ENCODE assay signal across 27 cellular contexts in genomic region chr20:51118216-51118615, GRCh38.
DNase-seq lines count a peak whose midpoint lies in the region; ATAC-seq, FAIRE-seq and TF ChIP-seq lines count a peak whose summit lies in the region.
"Had no signal": no experiment of that assay in that cellular context is flagged by ENCODE, and none has a peak within 500 bp of the region (broad histone marks: within the 10 kb centered on the region; RNA-seq: fewer than 3 reads in every experiment).

No MANE protein-coding gene starts in this region.

- peaks cover 2 to 7% of the 10 kb centered on the region in 2 donors for H3K4me1 ChIP-seq in esophagus (ENCODE audit: control insufficient read depth in 2 of 2, insufficient read depth in 2 of 2, low read length in 1 of 2)
- H3K4me1 ChIP-seq in mucosa of descending colon (ENCODE audit: low read depth): no peaks in the 10 kb centered on the region
- no peaks in the 10 kb centered on the region for H3K4me1 ChIP-seq in Caco-2
- H3K4me1 ChIP-seq: SJCRH30 had no signal

- CTCF ChIA-PET in Caco-2 (lab: Charles Lee): no interaction called here

- peak overlapping the region; percentile 37 to 57 for H3K27ac ChIP-seq in esophagus (ENCODE audit: low read depth in 2 of 2, low read length in 1 of 2)
- H3K27ac ChIP-seq: PC-9, SJCRH30 had no signal

- no peaks in the 10 kb centered on the region for H3K9me3 ChIP-seq in esophagus (ENCODE audit: control insufficient read depth in 2 of 2, insufficient read depth in 1 of 2, low read depth in 1 of 2, low read length in 1 of 2)
- no peaks in the 10 kb centered on the region for H3K9me3 ChIP-seq in mucosa of descending colon
- H3K9me3 ChIP-seq in Caco-2: no peaks in the 10 kb centered on the region
- H3K9me3 ChIP-seq: SJCRH30 had no signal

- ATAC-seq in mucosa of descending colon: peak; percentile 13
- ATAC-seq in activated CD4-positive, CD25-positive, alpha-beta regulatory T cell treated with anti-CD3 and anti-CD28 coated beads, Interleukin-2, amount 50 U/mL, for 24 hours: no peak
- ATAC-seq: HepG2, K562, Right ventricle myocardium inferior, SK-N-SH treated with all-trans-retinoic acid at 6 μM for 48 hours had no signal

- DNase-seq in HTR-8/SVneo (ENCODE audit: insufficient read length, low spot score): no peak
- no peak for DNase-seq in mucosa of descending colon
- no peak for DNase-seq in type B pancreatic cell (ENCODE audit: extremely low spot score, unreplicated experiment)
- DNase-seq in Caco-2: no peak
- no peak for DNase-seq in T-helper 2 cell treated with Interferon-gamma antibody and Interleukin-4, amounts not matched to agents 5 μg/mL and 100 μg/mL, for 36 hours (ENCODE audit: low spot score)
- DNase-seq in middle frontal gyrus (ENCODE audit: extremely low spot score, low spot score): no peak
- DNase-seq: ACHN, DMS153, DND-41, H7, HFFc6, Kasumi-1, NCI-H1092 treated with DMSO at 0.1 percent for 48 hours, NCI-H1436 treated with DMSO at 0.1 percent for 48 hours, NCI-H1930, NCI-H2107, NCI-H446, NCI-H524 treated with DMSO at 0.1 percent for 48 hours, PC-9, SJCRH30 had no signal

- H3K27me3 ChIP-seq in esophagus (ENCODE audit: control insufficient read depth in 1 of 2, insufficient read depth in 2 of 2, low read length in 2 of 2) (no peaks in the 10 kb centered on the region), Caco-2 (replicated peaks; ENCODE audit: control insufficient read depth, insufficient read depth, low read length) (no peaks in the 10 kb centered on the region; the same call in 1 of the 2 replicates)

- POLR2A ChIA-PET in Caco-2 (lab: Charles Lee): no interaction called here

- H3K36me3 Mint-ChIP-seq in type B pancreatic cell (no peaks in the 10 kb centered on the region), Caco-2 (ENCODE audit: insufficient read depth, unreplicated experiment) (no peaks in the 10 kb centered on the region)
- no peaks in the 10 kb centered on the region for H3K36me3 Mint-ChIP-seq in T-helper 2 cell treated with Interferon-gamma antibody and Interleukin-4, amounts not matched to agents 5 μg/mL and 100 μg/mL, for 36 hours (ENCODE audit: low read depth)

- peak overlapping the region; percentile 99 for H3K27ac Mint-ChIP-seq in type B pancreatic cell
- no peak overlapping the region for H3K27ac Mint-ChIP-seq in Caco-2 (ENCODE audit: unreplicated experiment)
- no peak overlapping the region for H3K27ac Mint-ChIP-seq in T-helper 2 cell treated with Interferon-gamma antibody and Interleukin-4, amounts not matched to agents 5 μg/mL and 100 μg/mL, for 36 hours
- H3K27ac Mint-ChIP-seq: HFFc6 had no signal

- no peak overlapping the region for H3K4me3 Mint-ChIP-seq in type B pancreatic cell
- no peak overlapping the region for H3K4me3 Mint-ChIP-seq in Caco-2 (ENCODE audit: unreplicated experiment)
- H3K4me3 Mint-ChIP-seq in T-helper 2 cell treated with Interferon-gamma antibody and Interleukin-4, amounts not matched to agents 5 μg/mL and 100 μg/mL, for 36 hours: no peak overlapping the region
- H3K4me3 Mint-ChIP-seq: HFFc6 had no signal

- FAIRE-seq in HTR-8/SVneo (lab: Jason Lieb, UNC): peak; percentile 80
- FAIRE-seq: GM19239, K562 had no signal

- no peaks in the 10 kb centered on the region for H3K36me3 ChIP-seq in esophagus (ENCODE audit: control insufficient read depth in 2 of 2, insufficient read depth in 2 of 2, low read length in 1 of 2)
- H3K36me3 ChIP-seq in mucosa of descending colon (ENCODE audit: low read depth): no peaks in the 10 kb centered on the region
- no peaks in the 10 kb centered on the region for H3K36me3 ChIP-seq in Caco-2 (ENCODE audit: control insufficient read depth, insufficient read depth, low read length)
- H3K36me3 ChIP-seq: SJCRH30 had no signal

- H3K27me3 Mint-ChIP-seq in type B pancreatic cell (no peaks in the 10 kb centered on the region), Caco-2 (ENCODE audit: insufficient read depth, unreplicated experiment) (peaks cover 13% of the 10 kb centered on the region)
- H3K27me3 Mint-ChIP-seq in T-helper 2 cell treated with Interferon-gamma antibody and Interleukin-4, amounts not matched to agents 5 μg/mL and 100 μg/mL, for 36 hours (ENCODE audit: low read depth): peaks cover 18% of the 10 kb centered on the region

- intact Hi-C loops in mucosa of descending colon (cut with DNase I, micrococcal nuclease): no loop called here
- intact Hi-C loops in Caco-2 (cut with micrococcal nuclease; ENCODE audit: unreplicated experiment): no loop called here

- H3K4me1 Mint-ChIP-seq in type B pancreatic cell (ENCODE audit: unreplicated experiment) (peaks cover 41% of the 10 kb centered on the region), Caco-2 (ENCODE audit: low read depth, unreplicated experiment) (no peaks in the 10 kb centered on the region)
- no peaks in the 10 kb centered on the region for H3K4me1 Mint-ChIP-seq in T-helper 2 cell treated with Interferon-gamma antibody and Interleukin-4, amounts not matched to agents 5 μg/mL and 100 μg/mL, for 36 hours (ENCODE audit: low read depth)

- TF ChIP-seq CTCF in mucosa of descending colon (IDR thresholded peaks at IDR 0.05): no peak
- no peak for TF ChIP-seq CTCF in type B pancreatic cell (conservative IDR thresholded peaks at IDR 0.05)
- no peak for TF ChIP-seq CTCF in Caco-2 (IDR thresholded peaks at IDR 0.05; ENCODE audit: insufficient read depth in 1 of 2, low read depth in 1 of 2, low read length in 1 of 2, severe bottlenecking in 1 of 2, unreplicated experiment in 1 of 2)

- 87 to 90% methylated on average over 2 of the region's 2 CpGs for WGBS in esophagus, 2 donors

- H3K4me3 ChIP-seq in esophagus (ENCODE audit: low read depth in 1 of 2, low read length in 2 of 2): no peak overlapping the region
- H3K4me3 ChIP-seq in mucosa of descending colon: no peak overlapping the region
- no peak overlapping the region for H3K4me3 ChIP-seq in Caco-2 (ENCODE audit: low read depth, low read length)
- H3K4me3 ChIP-seq: K562, PC-9, SJCRH30 had no signal

- BruUV-seq in Caco-2 (replicated peaks; lab: Mats Ljungman, UMichigan): no TSS peak

- no peaks in the 10 kb centered on the region for H3K9me3 Mint-ChIP-seq in type B pancreatic cell
- no peaks in the 10 kb centered on the region for H3K9me3 Mint-ChIP-seq in Caco-2 (ENCODE audit: unreplicated experiment)
- H3K9me3 Mint-ChIP-seq in T-helper 2 cell treated with Interferon-gamma antibody and Interleukin-4, amounts not matched to agents 5 μg/mL and 100 μg/mL, for 36 hours: no peaks in the 10 kb centered on the region
- H3K9me3 Mint-ChIP-seq: HFFc6 had no signal
